ENCODE assay signal across 12 cellular contexts in the genomic region with DNA sequence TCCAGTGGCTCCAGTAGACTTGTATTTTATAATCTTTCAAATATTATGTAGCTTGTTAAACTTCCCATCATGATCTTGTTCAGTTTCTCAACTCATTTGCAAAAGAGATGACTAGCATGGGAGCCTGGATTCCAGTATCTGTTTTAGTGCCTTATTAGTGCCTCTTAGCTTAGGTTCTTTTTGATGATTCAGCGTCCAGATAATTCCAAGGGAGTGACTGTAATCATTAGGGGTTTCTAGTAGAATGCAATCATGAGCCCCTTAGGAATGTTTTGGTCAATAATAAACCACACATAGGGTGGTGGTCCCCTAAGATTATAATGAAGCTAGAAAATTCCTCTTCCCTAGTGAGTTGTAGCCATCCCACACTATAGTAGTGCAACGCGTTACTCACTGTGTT. TPM values are rescaled to one million over a fixed set of nuclear protein-coding genes. Genes with fewer than 3 reads are reported as not detected.
DNase-seq lines count a peak whose midpoint lies in the region; ATAC-seq, FAIRE-seq and TF ChIP-seq lines count a peak whose summit lies in the region.
"Had no signal": no experiment of that assay in that cellular context is flagged by ENCODE, and none has a peak within 500 bp of the region (broad histone marks: within the 10 kb centered on the region; RNA-seq: fewer than 3 reads in every experiment).

No MANE protein-coding gene starts in this region.

- peak overlapping the region; percentile 58 for H3K27ac Mint-ChIP-seq in WTC11

- peaks cover 64% of the 10 kb centered on the region for H3K4me1 Mint-ChIP-seq in WTC11

- TF ChIP-seq EP300 in HepG2 (IDR thresholded peaks at IDR 0.05; ENCODE audit: low read depth in 2 of 2, low read length in 2 of 2) = no peak
- TF ChIP-seq EP300 in HepG2 (CRISPR knock-in tag; IDR thresholded peaks at IDR 0.05; ENCODE audit: borderline replicate concordance) = no peak

- H3K36me3 ChIP-seq in HepG2 (replicated peaks in 1 of 2; ENCODE audit: control insufficient read depth in 1 of 2, insufficient read depth in 2 of 2, low read length in 2 of 2) (no peaks in the 10 kb centered on the region), right lobe of liver (peaks cover 0 to 2% (median 0%) of the 10 kb centered on the region in 4 donors), tibial artery (no peaks in the 10 kb centered on the region), lower lobe of right lung (no peaks in the 10 kb centered on the region)
- H3K36me3 ChIP-seq: BLaER1 treated with 17β-estradiol and CSF1 and Interleukin-3, amounts not matched to agents 10 nM and 100 nM had no signal

- H3K9ac ChIP-seq in HepG2 (ENCODE audit: insufficient read depth, low read depth, low read length) = no peak overlapping the region
- H3K9ac ChIP-seq: BLaER1 treated with 17β-estradiol and CSF1 and Interleukin-3, amounts not matched to agents 10 nM and 100 nM had no signal

- peaks cover 95% of the 10 kb centered on the region for H3K79me2 ChIP-seq in HepG2 (ENCODE audit: insufficient read depth, low read length)

- POLR2A ChIA-PET in HepG2 (lab: Yijun Ruan, JAX) = interaction anchor here (1.0 kb wide), 1 partner anchor 12 kb away, joined by 4 read pairs; no protein-coding TSS in a partner anchor
- POLR2A ChIA-PET in WTC11 (lab: Charles Lee) = no interaction called here

- no peak for ATAC-seq in HepG2
- ATAC-seq in right lobe of liver = no peak
- no peak for ATAC-seq in WTC11
- no peak for ATAC-seq in HG03571 (IDR thresholded peaks at IDR 0.05; ENCODE audit: unreplicated experiment)
- no peak for ATAC-seq in lower lobe of right lung
- ATAC-seq in HG03108 (IDR thresholded peaks at IDR 0.05; ENCODE audit: unreplicated experiment) = no peak
- ATAC-seq: body of pancreas had no signal

- H3K4me1 ChIP-seq in HepG2 (ENCODE audit: insufficient read depth, low read length) = peaks cover 58% of the 10 kb centered on the region
- peaks cover 0 to 30% (median 13%) of the 10 kb centered on the region in 4 donors for H3K4me1 ChIP-seq in right lobe of liver
- peaks cover 0 to 39% (median 9%) of the 10 kb centered on the region in 4 donors for H3K4me1 ChIP-seq in tibial artery
- peaks cover 40% of the 10 kb centered on the region for H3K4me1 ChIP-seq in lower lobe of right lung

- H3K9me3 Mint-ChIP-seq in WTC11 = no peaks in the 10 kb centered on the region

- no peak for TF ChIP-seq POLR2A in HepG2 (IDR thresholded peaks at IDR 0.05; ENCODE audit: insufficient read depth in 1 of 2, low read depth in 2 of 2, low read length in 2 of 2)
- no peak for TF ChIP-seq POLR2A in right lobe of liver (IDR thresholded peaks at IDR 0.05)

- H3K9me3 ChIP-seq in HepG2 (ENCODE audit: low read length) (no peaks in the 10 kb centered on the region), right lobe of liver (no peaks in the 10 kb centered on the region), tibial artery (no peaks in the 10 kb centered on the region), lower lobe of right lung (no peaks in the 10 kb centered on the region)
- H3K9me3 ChIP-seq: BLaER1 treated with 17β-estradiol and CSF1 and Interleukin-3, amounts not matched to agents 10 nM and 100 nM; body of pancreas had no signal

- WGBS in HepG2 (ENCODE audit: low lambda C conversion rate) = 99% methylated on average over 3 of the region's 3 CpGs
- WGBS in right lobe of liver (ENCODE audit: insufficient coverage, low coverage, low lambda C conversion rate, missing lambda C conversion rate) = 87% methylated on average over 3 of the region's 3 CpGs

- DNase-seq in HepG2 (ENCODE audit: low spot score) = no peak
- DNase-seq in right lobe of liver = no peak
- DNase-seq in WTC11 (ENCODE audit: low spot score) = no peak
- DNase-seq in glomerular visceral epithelial cell (ENCODE audit: extremely low spot score) = peak; percentile 90
- DNase-seq in tibial artery = no peak
- DNase-seq in lower lobe of right lung = no peak
- DNase-seq: body of pancreas, glutamatergic neuron, NCI-H510A had no signal

- in situ Hi-C loops in HepG2 (cut with HindIII; ENCODE audit: extremely low pct_ligation_motif_present, low pct_unique_long_range_greater_than_20kb) = no loop called here

- no peak for FAIRE-seq in HepG2 (lab: Jason Lieb, UNC)

- CTCF ChIA-PET in HepG2 (lab: Yijun Ruan, JAX; ENCODE audit: low intra/inter-chr PET ratio, low total read pairs) = no interaction called here
- CTCF ChIA-PET in WTC11 (lab: Charles Lee) = no interaction called here

- peaks cover 2% of the 10 kb centered on the region; the same call in 1 of the 2 replicates for H3K36me3 Mint-ChIP-seq in WTC11

- H3K27ac ChIP-seq in HepG2 (ENCODE audit: extremely low read length, insufficient read depth, low read length) (no peak overlapping the region), right lobe of liver (peak overlapping the region in 1 of 3 donors; percentile 7), tibial artery (no peak overlapping the region), lower lobe of right lung (no peak overlapping the region)
- H3K27ac ChIP-seq: BLaER1 treated with 17β-estradiol and CSF1 and Interleukin-3, amounts not matched to agents 10 nM and 100 nM had no signal

- intact Hi-C loops in HepG2 (cut with micrococcal nuclease; ENCODE audit: unreplicated experiment) (loop anchor here (2.0 kb wide), 1 partner anchor 16 kb away; no protein-coding TSS in a partner anchor), right lobe of liver (cut with DNase I) (no loop called here), tibial artery (cut with DNase I; ENCODE audit: low total_unique reads) (no loop called here), lower lobe of right lung (cut with DNase I) (no loop called here)

- H4K20me1 ChIP-seq in HepG2 (ENCODE audit: insufficient read depth, low read length) = peaks cover 58% of the 10 kb centered on the region

- H3K4me2 ChIP-seq in HepG2 (ENCODE audit: low read depth, low read length) = no peak overlapping the region

- TF ChIP-seq RAD21 in HepG2 (CRISPR knock-in tag; IDR thresholded peaks at IDR 0.05) = no peak

- H3K4me3 ChIP-seq in HepG2 (replicated peaks in 1 of 3; ENCODE audit: insufficient read depth in 1 of 3, low read depth in 2 of 3, low read length in 3 of 3) (no peak overlapping the region), right lobe of liver (no peak overlapping the region), tibial artery (no peak overlapping the region), lower lobe of right lung (no peak overlapping the region)
- H3K4me3 ChIP-seq: BLaER1 treated with 17β-estradiol and CSF1 and Interleukin-3, amounts not matched to agents 10 nM and 100 nM; body of pancreas had no signal

- H3K27me3 ChIP-seq in HepG2 (ENCODE audit: control insufficient read depth in 1 of 2, insufficient read depth in 2 of 2, low read length in 2 of 2) = no peaks in the 10 kb centered on the region
- no peaks in the 10 kb centered on the region for H3K27me3 ChIP-seq in right lobe of liver
- no peaks in the 10 kb centered on the region for H3K27me3 ChIP-seq in tibial artery
- H3K27me3 ChIP-seq in lower lobe of right lung (ENCODE audit: low read depth) = no peaks in the 10 kb centered on the region
- H3K27me3 ChIP-seq: BLaER1 treated with 17β-estradiol and CSF1 and Interleukin-3, amounts not matched to agents 10 nM and 100 nM; body of pancreas had no signal

- no peak for TF ChIP-seq CTCF in HepG2 (CRISPR knock-in tag; IDR thresholded peaks at IDR 0.05)
- TF ChIP-seq CTCF in right lobe of liver (IDR thresholded peaks at IDR 0.05) = no peak
- no peak for TF ChIP-seq CTCF in WTC11 (IDR thresholded peaks at IDR 0.05)
- no peak for TF ChIP-seq CTCF in tibial artery (IDR thresholded peaks at IDR 0.05)
- no peak for TF ChIP-seq CTCF in lower lobe of right lung (IDR thresholded peaks at IDR 0.05)

- no peaks in the 10 kb centered on the region for H3K27me3 Mint-ChIP-seq in WTC11 (ENCODE audit: low read depth)

- no peak overlapping the region for H2AFZ ChIP-seq in HepG2 (ENCODE audit: low read length)

- no peak overlapping the region for H3K4me3 Mint-ChIP-seq in WTC11

- no TSS peak for BruUV-seq in HepG2 (replicated peaks; lab: Mats Ljungman, UMichigan)

TF ChIP-seq in HepG2, 621 proteins besides CTCF, POLR2A, EP300 and RAD21:
- TF ChIP-seq RFXANK (CRISPR knock-in tag; IDR thresholded peaks at IDR 0.05) (no peak), MAFF (IDR thresholded peaks at IDR 0.05; ENCODE audit: low read depth, low read length) (peak; percentile 81), MAFK (conservative IDR thresholded peaks at IDR 0.05 in 1 of 2, IDR thresholded peaks at IDR 0.05 in 1 of 2; ENCODE audit: low read length in 2 of 2) (peak; percentile 84 to 87), ZNF563 (CRISPR knock-in tag; IDR thresholded peaks at IDR 0.05) (no peak)
TF ChIP-seq in HepG2: peak in this region for 2.

TF ChIP-seq in WTC11, 78 proteins besides CTCF, POLR2A, EP300 and RAD21 (continues in another document):
- no peak for TF ChIP-seq ZBTB21 (CRISPR knock-in tag; IDR thresholded peaks at IDR 0.05; ENCODE audit: borderline replicate concordance)
- TF ChIP-seq SOX15 (CRISPR knock-in tag; IDR thresholded peaks at IDR 0.05) = no peak

RNA-seq across cellular contexts. Expression of a gene that starts 7.0 kb away (rescaled TPM):
- 31.9 and 40.1 TPM in 2 replicates for total RNA-seq in HepG2 (2016; rRNA removed; fragmentation: Illumina TruSeq; extraction: Trizol)
- 12.4 and 19.0 TPM in 2 replicates for total RNA-seq in HepG2 (2016; cell fraction: cytosol; rRNA removed; fragmentation: Illumina TruSeq; extraction: Trizol; ENCODE audit: low read depth)
- total RNA-seq in HepG2 (2016; cell fraction: insoluble cytoplasmic fraction; rRNA removed; fragmentation: Illumina TruSeq; extraction: Trizol) = 30.7 and 38.4 TPM in 2 replicates
- total RNA-seq in HepG2 (2016; cell fraction: membrane; rRNA removed; fragmentation: Illumina TruSeq; extraction: Trizol) = 12.4 and 12.6 TPM in 2 replicates
- 42.9 and 47.2 TPM in 2 replicates for total RNA-seq in HepG2 (2016; cell fraction: nucleus; rRNA removed; fragmentation: Illumina TruSeq; extraction: Trizol)
- polyA plus RNA-seq in HepG2 (2011; rRNA removed) = 6.0 and 8.6 TPM in 2 replicates
- 2.4 and 4.1 TPM in 2 replicates for polyA plus RNA-seq in HepG2 (2011; cell fraction: cytosol; rRNA removed)
- polyA plus RNA-seq in HepG2 (2011; cell fraction: nucleus; rRNA removed) = 5.8 and 8.0 TPM in 2 replicates
- polyA plus RNA-seq in HepG2 (2012) = 20.4 and 25.9 TPM in 2 replicates
- polyA plus RNA-seq in HepG2 (2016; cell fraction: cytosol; fragmentation: Illumina TruSeq; extraction: Trizol; ENCODE audit: low read depth) = 1.0 and 1.1 TPM in 2 replicates
- 41.6 and 46.6 TPM in 2 replicates for polyA plus RNA-seq in HepG2 (2016; cell fraction: insoluble cytoplasmic fraction; fragmentation: Illumina TruSeq; extraction: Trizol; ENCODE audit: low read depth)
- polyA plus RNA-seq in HepG2 (2016; cell fraction: membrane; fragmentation: Illumina TruSeq; extraction: Trizol; ENCODE audit: low read depth) = 5.3 and 5.7 TPM in 2 replicates
- polyA plus RNA-seq in HepG2 (2016; cell fraction: nucleus; fragmentation: Illumina TruSeq; extraction: Trizol; ENCODE audit: insufficient read depth, low read depth) = 31.0 and 34.8 TPM in 2 replicates
- 1.9 and 2.4 TPM in 2 replicates for polyA minus RNA-seq in HepG2 (2011; rRNA and poly(A)+ RNA removed; ENCODE audit: low replicate concordance)
- 9.9 and 10.5 TPM in 2 replicates for polyA minus RNA-seq in HepG2 (2011; cell fraction: cytosol; rRNA and poly(A)+ RNA removed)
- 84.8 and 85.6 TPM in 2 replicates for polyA minus RNA-seq in HepG2 (2011; cell fraction: nucleus; rRNA and poly(A)+ RNA removed)
- total RNA-seq in right lobe of liver = 10 to 100 TPM; 12.0 to 24.8 (median 15.1) TPM
- total RNA-seq in WTC11 (2021) = 62.3 to 77.0 TPM (median 62.3 TPM) in 3 replicates
- total RNA-seq in lower lobe of right lung = 38.1 TPM
